ENCODE assay signal across 8 cellular contexts in genomic region chr9:2017209-2017458, GRCh38. TPM values are rescaled to one million over a fixed set of nuclear protein-coding genes. Genes with fewer than 3 reads are reported as not detected.
DNase-seq lines count a peak whose midpoint lies in the region; ATAC-seq and TF ChIP-seq lines count a peak whose summit lies in the region.

No MANE protein-coding gene starts in this region.

- H3K27me3 ChIP-seq in GM06990 (replicated peaks; ENCODE audit: control insufficient read depth, insufficient read depth, low read length) = no peaks in the 10 kb centered on the region

- H3K27me3 Mint-ChIP-seq in T-cell = no peaks in the 10 kb centered on the region
- H3K27me3 Mint-ChIP-seq in progenitor cell of endocrine pancreas = peaks cover 20% of the 10 kb centered on the region

- CTCF ChIA-PET in T-cell (lab: Charles Lee) = interaction anchor here in 1 of 2 donors (0.6 to 1.0 kb wide), 2 partner anchors 37 to 49 kb away, joined by 3 read pairs; no protein-coding TSS in a partner anchor

- H3K4me3 ChIP-seq in GM06990 (replicated peaks; ENCODE audit: low read depth, low read length) (peak overlapping the region; percentile 91), fibroblast of the aortic adventitia (ENCODE audit: low read depth, low read length) (peak overlapping the region; percentile 87)

- ATAC-seq in T-cell (replicated peaks in 1 of 4) (peak in 1 of 4 experiments; percentile 0), GM21717 (IDR thresholded peaks at IDR 0.05; ENCODE audit: unreplicated experiment) (no peak)

- POLR2A ChIA-PET in T-cell (lab: Charles Lee) = interaction anchor here in 1 of 2 donors (0.6 to 1.1 kb wide), 3 partner anchors 11 to 29 kb away, joined by 3 to 9 read pairs (median 3); no protein-coding TSS in a partner anchor

- peak overlapping the region; percentile 94 to 98 for H3K27ac Mint-ChIP-seq in T-cell
- H3K27ac Mint-ChIP-seq in progenitor cell of endocrine pancreas = peak overlapping the region; percentile 98

- no peaks in the 10 kb centered on the region; the same call in 1 of the 2 replicates for H3K36me3 ChIP-seq in GM06990 (ENCODE audit: control insufficient read depth, insufficient read depth, low read length)

- DNase-seq in GM06990 (ENCODE audit: extremely low read depth, insufficient read length) (no peak), T-cell (peak in 2 of 34 experiments; percentile 11 to 14), fibroblast of the aortic adventitia (ENCODE audit: low read depth) (peak; percentile 51), progenitor cell of endocrine pancreas (ENCODE audit: low spot score, unreplicated experiment) (no peak), GF-D8 (lab: John Stamatoyannopoulos, UW) (no peak), NCI-H2029 treated with DMSO at 0.1 percent for 48 hours (lab: John Stamatoyannopoulos, UW) (no peak)
- no peak for DNase-seq in stimulated activated naive CD4-positive, alpha-beta T cell (lab: John Stamatoyannopoulos, UW)

- H3K9me3 Mint-ChIP-seq in T-cell = no peaks in the 10 kb centered on the region
- no peaks in the 10 kb centered on the region for H3K9me3 Mint-ChIP-seq in progenitor cell of endocrine pancreas (ENCODE audit: low read depth)

- H3K4me3 Mint-ChIP-seq in T-cell (peak overlapping the region; percentile 97 to 100 (median 99)), progenitor cell of endocrine pancreas (ENCODE audit: low read depth) (peak overlapping the region; percentile 92)

- TF ChIP-seq CTCF in GM06990 (IDR thresholded peaks at IDR 0.05; ENCODE audit: insufficient read depth, low read length, poor library complexity, severe bottlenecking) = no peak
- no peak for TF ChIP-seq CTCF in fibroblast of the aortic adventitia (IDR thresholded peaks at IDR 0.05; ENCODE audit: insufficient read depth, low read length)
- TF ChIP-seq CTCF in progenitor cell of endocrine pancreas (IDR thresholded peaks at IDR 0.05; ENCODE audit: unreplicated experiment) = no peak

- no peaks in the 10 kb centered on the region for H3K36me3 Mint-ChIP-seq in T-cell
- H3K36me3 Mint-ChIP-seq in progenitor cell of endocrine pancreas (ENCODE audit: insufficient read depth) = no peaks in the 10 kb centered on the region

- H3K4me1 Mint-ChIP-seq in T-cell (peaks cover 53 to 60% (median 59%) of the 10 kb centered on the region in 3 donors), progenitor cell of endocrine pancreas (ENCODE audit: low read depth) (peaks cover 23% of the 10 kb centered on the region)

RNA-seq across cellular contexts. Expression of gene SMARCA2, which starts 2.0 kb away (rescaled TPM):
- total RNA-seq in T-cell = 100 to 1,000 TPM; 225 to 325 (median 237) TPM
- total RNA-seq in fibroblast of the aortic adventitia (ENCODE audit: low replicate concordance) = 84.0 and 347 TPM in 2 replicates
- 55.8 and 57.0 TPM in 2 replicates for total RNA-seq in progenitor cell of endocrine pancreas
